In the genomic region with DNA sequence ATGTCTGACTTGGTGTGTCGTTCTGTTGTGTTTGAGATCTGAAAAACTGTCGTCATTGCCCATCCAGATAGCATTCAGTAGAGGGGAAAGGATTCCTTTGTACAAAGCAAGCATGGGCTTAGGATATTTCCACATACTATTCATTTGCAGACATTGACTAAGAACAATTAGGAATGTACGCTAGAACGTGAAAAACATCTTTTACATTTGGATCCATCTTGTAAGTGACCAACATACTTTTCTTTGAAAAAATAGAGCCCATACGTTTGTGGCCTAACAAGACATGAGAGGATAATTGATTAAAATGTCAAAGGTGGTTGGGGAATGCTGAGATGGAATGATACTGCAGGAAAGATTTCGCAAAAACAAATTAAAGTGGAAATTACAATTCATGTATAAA, we compare ENCODE assay signal across 19 cellular contexts.
"Had no signal": no experiment of that assay in that cellular context is flagged by ENCODE, and none has a peak within 500 bp of the region (broad histone marks: within the 10 kb centered on the region; RNA-seq: fewer than 3 reads in every experiment).

No MANE protein-coding gene starts in this region.

- H3K27me3 ChIP-seq: esophagus muscularis mucosa, gastrocnemius medialis, heart right ventricle, sigmoid colon, stomach, suprapubic skin, transverse colon had no signal

- DNase-seq: effector memory CD8-positive, alpha-beta T cell; gastrocnemius medialis; heart right ventricle; kidney glomerular epithelial cell; mammary epithelial cell; naive thymus-derived CD4-positive, alpha-beta T cell; nephron progenitor cell; psoas muscle; retina; sigmoid colon; stimulated activated CD4-positive, alpha-beta T cell treated with anti-CD3 and anti-CD28 coated beads, Interleukin-12 subunit alpha, Interleukin-12 subunit beta, amount 100 ng/mL, for 4 hours; stimulated activated naive CD4-positive, alpha-beta T cell; stomach; transverse colon had no signal

- H3K27ac ChIP-seq: epithelial cell of prostate, esophagus muscularis mucosa, gastrocnemius medialis, heart right ventricle, psoas muscle, sigmoid colon, skin epidermis, stomach, suprapubic skin, transverse colon had no signal

- ATAC-seq: effector memory CD8-positive, alpha-beta T cell; gastrocnemius medialis; heart right ventricle; left lobe of liver; naive thymus-derived CD4-positive, alpha-beta T cell; psoas muscle had no signal

- H3K4me3 ChIP-seq: esophagus muscularis mucosa, gastrocnemius medialis, heart right ventricle, psoas muscle, sigmoid colon, skin epidermis, stomach, suprapubic skin, transverse colon had no signal
